ENCODE assay signal across 8 cellular contexts in the genomic region with DNA sequence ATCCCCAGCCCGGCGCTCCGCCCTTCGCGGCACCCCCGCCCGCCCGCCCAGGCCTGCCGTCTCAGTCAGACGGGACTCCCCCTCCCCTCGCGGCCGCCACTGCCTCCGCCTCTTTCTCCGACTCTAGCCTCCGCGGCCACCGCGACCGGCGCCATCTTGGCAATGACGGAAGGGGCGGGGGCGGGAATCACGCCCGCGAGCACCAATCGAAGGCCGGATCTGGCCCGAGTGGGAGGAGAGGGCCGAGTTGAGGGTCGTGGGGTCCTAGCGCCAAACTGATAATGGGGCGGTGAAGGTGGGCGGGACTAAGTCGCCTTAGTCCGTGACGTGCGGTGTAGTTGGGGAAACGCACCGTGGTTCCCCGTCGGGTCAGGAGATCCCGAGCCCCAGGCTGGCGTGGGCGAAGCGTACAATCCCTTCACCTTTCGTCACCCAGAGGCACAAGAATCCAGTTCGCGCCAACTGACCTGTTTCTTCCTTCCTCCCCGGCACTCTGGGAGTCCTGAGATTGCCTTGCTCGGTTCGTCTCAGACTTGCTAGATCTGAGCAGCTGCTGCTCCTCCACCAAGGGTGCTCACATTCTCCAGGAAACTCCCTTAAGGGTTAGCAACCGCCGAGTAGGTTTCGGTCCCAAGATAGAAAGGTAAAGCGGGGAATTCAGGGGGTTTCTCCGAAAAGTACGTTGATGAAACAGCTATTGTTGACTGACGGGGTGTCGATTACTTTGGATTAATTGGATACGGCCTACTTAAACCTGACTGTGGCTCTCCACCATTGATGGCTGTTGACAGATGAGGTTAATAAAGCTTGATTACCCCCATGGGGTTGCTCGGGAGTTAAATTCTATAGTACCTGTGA. TPM values are rescaled to one million over a fixed set of nuclear protein-coding genes. Genes with fewer than 3 reads are reported as not detected.
A peak's percentile ranks its signal among the peaks of the same experiment; 100 is the strongest.
DNase-seq lines count a peak whose midpoint lies in the region; ATAC-seq, FAIRE-seq and TF ChIP-seq lines count a peak whose summit lies in the region.

A gene (minus strand): TSS at position 164 of the 858 bp plus-strand sequence. CDS start 35,843 bp downstream, outside the sequence.

- intact Hi-C loops in HepG2 (cut with micrococcal nuclease; ENCODE audit: unreplicated experiment): loop anchor here (1.0 kb wide), 1 partner anchor 12 kb away; no protein-coding TSS in a partner anchor

- TF ChIP-seq CTCF in HepG2 (CRISPR knock-in tag; IDR thresholded peaks at IDR 0.05): peak; percentile 12; the same call in 1 of the 2 replicates

- in situ Hi-C loops in HepG2 (cut with HindIII; ENCODE audit: extremely low pct_ligation_motif_present, low pct_unique_long_range_greater_than_20kb): no loop called here

- ATAC-seq in GM19372 (IDR thresholded peaks at IDR 0.05; ENCODE audit: low read depth, unreplicated experiment): peak; percentile 83
- peak; percentile 53 for ATAC-seq in HG03558 (IDR thresholded peaks at IDR 0.05; ENCODE audit: extremely low read depth, unreplicated experiment)
- ATAC-seq in HepG2: peak; percentile 91

- no peak for TF ChIP-seq RAD21 in HepG2 (CRISPR knock-in tag; IDR thresholded peaks at IDR 0.05)

- peak within 1 kb of the TSS; percentile 94 for H3K9ac ChIP-seq in HepG2 (ENCODE audit: insufficient read depth, low read depth, low read length)

- no peaks in the 10 kb centered on the region; a peak in 1 of 5 replicates for H3K27me3 ChIP-seq in HepG2 (ENCODE audit: control insufficient read depth in 1 of 2, insufficient read depth in 2 of 2, low read length in 2 of 2)

- H3K9me3 ChIP-seq in HepG2 (ENCODE audit: low read length): no peaks in the 10 kb centered on the region

- H3K4me2 ChIP-seq in HepG2 (ENCODE audit: low read depth, low read length): peak within 1 kb of the TSS; percentile 74

- WGBS in HepG2 (ENCODE audit: low lambda C conversion rate): under 1% methylated on average over 30 of the region's 63 CpGs

- TSS peak; percentile 98 for BruUV-seq in HepG2 (replicated peaks; lab: Mats Ljungman, UMichigan)

- FAIRE-seq in HepG2 (lab: Jason Lieb, UNC): peak; percentile 71

- H3K36me3 ChIP-seq in HepG2 (replicated peaks in 1 of 2; ENCODE audit: control insufficient read depth in 1 of 2, insufficient read depth in 2 of 2, low read length in 2 of 2): no peaks in the 10 kb centered on the region

- H3K4me1 ChIP-seq in HepG2 (ENCODE audit: insufficient read depth, low read length): peaks cover 49% of the 10 kb centered on the region

- no peaks in the 10 kb centered on the region for H4K20me1 ChIP-seq in HepG2 (ENCODE audit: insufficient read depth, low read length)

- peak; percentile 84 to 98 (median 96) for DNase-seq in C1 segment of cervical spinal cord (lab: John Stamatoyannopoulos, UW)
- peak; percentile 90 for DNase-seq in NCI-H748 treated with DMSO at 0.1 percent for 48 hours (lab: John Stamatoyannopoulos, UW)
- DNase-seq in activated CD4-positive, alpha-beta T cell treated with anti-CD3 and anti-CD28 coated beads, Interleukin-2, amount 50 U/mL, for 4 hours: peak; percentile 98
- DNase-seq in dermis blood vessel endothelial cell: peak; percentile 99
- DNase-seq in HepG2 (ENCODE audit: low spot score): peak; percentile 93
- DNase-seq in stimulated activated CD4-positive, alpha-beta T cell treated with anti-CD3 and anti-CD28 coated beads, Interleukin-4, amount 100 ng/mL, for 1 hour: peak; percentile 97

- peak; percentile 86 to 90 for TF ChIP-seq POLR2A in HepG2 (IDR thresholded peaks at IDR 0.05; ENCODE audit: insufficient read depth in 1 of 2, low read depth in 2 of 2, low read length in 2 of 2)

- peak within 1 kb of the TSS; percentile 57 for H2AFZ ChIP-seq in HepG2 (ENCODE audit: low read length)

- POLR2A ChIA-PET in HepG2 (lab: Yijun Ruan, JAX): interaction anchor here (0.7 to 3.7 kb wide), 8 partner anchors 8 to 181 kb away, joined by 3 to 35 read pairs (median 4); a partner anchor contains a TSS

- CTCF ChIA-PET in HepG2 (lab: Yijun Ruan, JAX; ENCODE audit: low intra/inter-chr PET ratio, low total read pairs): no interaction called here

- peak within 1 kb of the TSS; percentile 84 to 98 (median 88) for H3K4me3 ChIP-seq in HepG2 (replicated peaks in 1 of 3; ENCODE audit: insufficient read depth in 1 of 3, low read depth in 2 of 3, low read length in 3 of 3)

- peaks cover 44% of the 10 kb centered on the region for H3K79me2 ChIP-seq in HepG2 (ENCODE audit: insufficient read depth, low read length)

- peak within 1 kb of the TSS; percentile 87 for H3K27ac ChIP-seq in HepG2 (ENCODE audit: extremely low read length, insufficient read depth, low read length)

- TF ChIP-seq EP300 in HepG2 (IDR thresholded peaks at IDR 0.05; ENCODE audit: low read depth in 2 of 2, low read length in 2 of 2) (0 out of 4 replicates have a peak, but pooled peaks of 1 of the 2 experiments have one; percentile 3), HepG2 (CRISPR knock-in tag; IDR thresholded peaks at IDR 0.05; ENCODE audit: borderline replicate concordance) (no peak)

TF ChIP-seq in HepG2, 621 proteins besides CTCF, POLR2A, EP300 and RAD21 (continues in another document):
- TF ChIP-seq THAP11 (CRISPR knock-in tag; IDR thresholded peaks at IDR 0.05): peak; percentile 87
- TF ChIP-seq, protein P1, sequence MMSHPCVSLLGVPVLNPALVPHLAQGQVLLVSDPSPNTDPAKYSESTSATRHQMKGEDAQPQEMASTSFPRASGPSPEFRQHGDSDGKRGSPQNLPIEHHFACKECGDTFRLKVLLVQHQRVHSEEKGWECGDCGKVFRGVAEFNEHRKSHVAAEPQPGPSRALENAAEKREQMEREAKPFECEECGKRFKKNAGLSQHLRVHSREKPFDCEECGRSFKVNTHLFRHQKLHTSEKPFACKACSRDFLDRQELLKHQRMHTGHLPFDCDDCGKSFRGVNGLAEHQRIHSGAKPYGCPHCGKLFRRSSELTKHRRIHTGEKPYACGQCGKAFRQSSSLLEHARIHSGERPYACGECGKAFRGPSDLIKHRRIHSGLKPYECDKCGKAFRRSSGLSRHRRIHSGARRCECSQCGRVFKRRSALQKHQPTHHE (CRISPR knock-in tag; IDR thresholded peaks at IDR 0.05; ENCODE audit: borderline replicate concordance): 0 out of 2 replicates have a peak, but pooled peaks have one; percentile 35
- TF ChIP-seq ZNF446 (CRISPR knock-in tag; IDR thresholded peaks at IDR 0.05): no peak
- TF ChIP-seq ATF7-NPFF (CRISPR knock-in tag; IDR thresholded peaks at IDR 0.05; ENCODE audit: low read depth): peak; percentile 71
- no peak for TF ChIP-seq ZNF101 (CRISPR knock-in tag; IDR thresholded peaks at IDR 0.05; ENCODE audit: borderline replicate concordance, low read depth)
- TF ChIP-seq, protein P2, sequence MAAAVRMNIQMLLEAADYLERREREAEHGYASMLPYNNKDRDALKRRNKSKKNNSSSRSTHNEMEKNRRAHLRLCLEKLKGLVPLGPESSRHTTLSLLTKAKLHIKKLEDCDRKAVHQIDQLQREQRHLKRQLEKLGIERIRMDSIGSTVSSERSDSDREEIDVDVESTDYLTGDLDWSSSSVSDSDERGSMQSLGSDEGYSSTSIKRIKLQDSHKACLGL (CRISPR knock-in tag; IDR thresholded peaks at IDR 0.05): peak; percentile 37; the same call in 1 of the 2 replicates
- TF ChIP-seq KDM2A (CRISPR knock-in tag; IDR thresholded peaks at IDR 0.05; ENCODE audit: borderline replicate concordance, low read depth): peak; percentile 83
- TF ChIP-seq ATF1 (CRISPR knock-in tag; IDR thresholded peaks at IDR 0.05): peak; percentile 87
- TF ChIP-seq, protein P3, sequence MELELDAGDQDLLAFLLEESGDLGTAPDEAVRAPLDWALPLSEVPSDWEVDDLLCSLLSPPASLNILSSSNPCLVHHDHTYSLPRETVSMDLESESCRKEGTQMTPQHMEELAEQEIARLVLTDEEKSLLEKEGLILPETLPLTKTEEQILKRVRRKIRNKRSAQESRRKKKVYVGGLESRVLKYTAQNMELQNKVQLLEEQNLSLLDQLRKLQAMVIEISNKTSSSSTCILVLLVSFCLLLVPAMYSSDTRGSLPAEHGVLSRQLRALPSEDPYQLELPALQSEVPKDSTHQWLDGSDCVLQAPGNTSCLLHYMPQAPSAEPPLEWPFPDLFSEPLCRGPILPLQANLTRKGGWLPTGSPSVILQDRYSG (CRISPR knock-in tag; IDR thresholded peaks at IDR 0.05): no peak
- TF ChIP-seq MED13 (CRISPR knock-in tag; IDR thresholded peaks at IDR 0.05): no peak
- TF ChIP-seq MEF2D (CRISPR knock-in tag; IDR thresholded peaks at IDR 0.05): peak; percentile 51

RNA-seq across cellular contexts. Expression of the gene that starts here (rescaled TPM):
- 27.6 and 41.5 TPM in 2 replicates for total RNA-seq in dermis blood vessel endothelial cell
- 13.2 and 21.1 TPM in 2 replicates for total RNA-seq in HepG2 (2016; rRNA removed; fragmentation: Illumina TruSeq; extraction: Trizol)
- 20.3 and 21.2 TPM in 2 replicates for total RNA-seq in HepG2 (2016; cell fraction: cytosol; rRNA removed; fragmentation: Illumina TruSeq; extraction: Trizol; ENCODE audit: low read depth)
- total RNA-seq in HepG2 (2016; cell fraction: insoluble cytoplasmic fraction; rRNA removed; fragmentation: Illumina TruSeq; extraction: Trizol): 13.1 and 20.9 TPM in 2 replicates
- total RNA-seq in HepG2 (2016; cell fraction: membrane; rRNA removed; fragmentation: Illumina TruSeq; extraction: Trizol): 19.6 and 22.0 TPM in 2 replicates
- 20.2 and 25.3 TPM in 2 replicates for total RNA-seq in HepG2 (2016; cell fraction: nucleus; rRNA removed; fragmentation: Illumina TruSeq; extraction: Trizol)
- polyA plus RNA-seq in HepG2 (2011; rRNA removed): 18.6 TPM in 2 replicates
- polyA plus RNA-seq in HepG2 (2011; cell fraction: cytosol; rRNA removed): 7.0 and 12.3 TPM in 2 replicates
- 15.7 and 19.7 TPM in 2 replicates for polyA plus RNA-seq in HepG2 (2011; cell fraction: nucleus; rRNA removed)
- 16.4 and 19.5 TPM in 2 replicates for polyA plus RNA-seq in HepG2 (2012)
- 0.40 and 0.54 TPM in 2 replicates for polyA plus RNA-seq in HepG2 (2016; cell fraction: cytosol; fragmentation: Illumina TruSeq; extraction: Trizol; ENCODE audit: low read depth)
- polyA plus RNA-seq in HepG2 (2016; cell fraction: insoluble cytoplasmic fraction; fragmentation: Illumina TruSeq; extraction: Trizol; ENCODE audit: low read depth): 13.2 and 15.0 TPM in 2 replicates
- polyA plus RNA-seq in HepG2 (2016; cell fraction: membrane; fragmentation: Illumina TruSeq; extraction: Trizol; ENCODE audit: low read depth): 1.5 and 1.9 TPM in 2 replicates
- 14.0 and 18.1 TPM in 2 replicates for polyA plus RNA-seq in HepG2 (2016; cell fraction: nucleus; fragmentation: Illumina TruSeq; extraction: Trizol; ENCODE audit: insufficient read depth, low read depth)
- polyA minus RNA-seq in HepG2 (2011; rRNA and poly(A)+ RNA removed; ENCODE audit: low replicate concordance): 46.4 and 72.7 TPM in 2 replicates
- polyA minus RNA-seq in HepG2 (2011; cell fraction: cytosol; rRNA and poly(A)+ RNA removed): 30.8 and 43.0 TPM in 2 replicates
- polyA minus RNA-seq in HepG2 (2011; cell fraction: nucleus; rRNA and poly(A)+ RNA removed): 186 and 219 TPM in 2 replicates

Comparison
In these comparisons a context has a peak if more than half of its experiments do, and no peak if none do; other contexts are left out.
1. Peak in every context shown above with its lines: DNase-seq, ATAC-seq, H3K4me3 ChIP-seq and H3K27ac ChIP-seq.